ENCODE assay signal across 9 cellular contexts in genomic region chr3:150737874-150738679, GRCh38. TPM values are rescaled to one million over a fixed set of nuclear protein-coding genes. Genes with fewer than 3 reads are reported as not detected.
DNase-seq lines count a peak whose midpoint lies in the region; ATAC-seq, FAIRE-seq and TF ChIP-seq lines count a peak whose summit lies in the region.
"Had no signal": no experiment of that assay in that cellular context is flagged by ENCODE, and none has a peak within 500 bp of the region (broad histone marks: within the 10 kb centered on the region; RNA-seq: fewer than 3 reads in every experiment).

No MANE protein-coding gene starts in this region.

- DNase-seq in stimulated activated CD4-positive, alpha-beta T cell treated with anti-CD3 and anti-CD28 coated beads, Interleukin-12 subunit alpha, Interleukin-12 subunit beta, amount 100 ng/mL, for 24 hours (ENCODE audit: low read depth in 2 of 2): peak; percentile 28 to 42
- DNase-seq in stimulated activated CD4-positive, alpha-beta T cell treated with anti-CD3 and anti-CD28 coated beads, Interleukin-12 subunit alpha, Interleukin-12 subunit beta, amount 100 ng/mL, for 4 hours: no peak
- DNase-seq in astrocyte (ENCODE audit: low read depth) (peak; percentile 50), renal cortical epithelial cell (ENCODE audit: low read depth) (peak; percentile 87), tibial nerve (ENCODE audit: low spot score in 2 of 2) (no peak), uterus (no peak)
- DNase-seq: natural killer cell had no signal

- peaks cover 16% of the 10 kb centered on the region for H4K20me1 ChIP-seq in astrocyte (ENCODE audit: insufficient read depth, low read length)

- peaks cover 5% of the 10 kb centered on the region for H3K9me3 Mint-ChIP-seq in astrocyte (ENCODE audit: unreplicated experiment)
- H3K9me3 Mint-ChIP-seq: natural killer cell had no signal

- H3K27me3 ChIP-seq in astrocyte (ENCODE audit: insufficient read depth, low read length): no peaks in the 10 kb centered on the region
- H3K27me3 ChIP-seq in tibial nerve: no peaks in the 10 kb centered on the region
- no peaks in the 10 kb centered on the region for H3K27me3 ChIP-seq in uterus

- no peak overlapping the region for H2AFZ ChIP-seq in astrocyte (ENCODE audit: low read depth, low read length)

- no peak for FAIRE-seq in astrocyte (lab: Jason Lieb, UNC)

- H3K9ac ChIP-seq in astrocyte (ENCODE audit: low read length): no peak overlapping the region

- H3K27me3 Mint-ChIP-seq in astrocyte (ENCODE audit: low read depth, unreplicated experiment): no peaks in the 10 kb centered on the region

- peaks cover 72% of the 10 kb centered on the region for H3K4me1 Mint-ChIP-seq in astrocyte (ENCODE audit: low read depth, unreplicated experiment)

- ATAC-seq in GM19351 (IDR thresholded peaks at IDR 0.05; ENCODE audit: unreplicated experiment): no peak

- H3K4me1 ChIP-seq in astrocyte (ENCODE audit: insufficient read depth, low read length): peaks cover 13% of the 10 kb centered on the region
- H3K4me1 ChIP-seq in tibial nerve: peaks cover 0 to 27% (median 0%) of the 10 kb centered on the region in 4 donors
- no peaks in the 10 kb centered on the region for H3K4me1 ChIP-seq in uterus

- TF ChIP-seq EP300 in Ishikawa (IDR thresholded peaks at IDR 0.05; ENCODE audit: borderline replicate concordance): no peak
- peak in 1 of 2 donors; percentile 8 for TF ChIP-seq EP300 in tibial nerve (IDR thresholded peaks at IDR 0.05)

- H3K36me3 Mint-ChIP-seq in astrocyte (ENCODE audit: low read depth, unreplicated experiment): peaks cover 33% of the 10 kb centered on the region
- H3K36me3 Mint-ChIP-seq: natural killer cell had no signal

- peak overlapping the region; percentile 1 for H3K4me2 ChIP-seq in astrocyte (ENCODE audit: low read length)

- H3K4me3 Mint-ChIP-seq in astrocyte (ENCODE audit: unreplicated experiment): peak overlapping the region; percentile 54
- H3K4me3 Mint-ChIP-seq: natural killer cell had no signal

- H3K79me2 ChIP-seq in astrocyte (ENCODE audit: insufficient read depth, low read length): peaks cover 15% of the 10 kb centered on the region

- H3K27ac Mint-ChIP-seq in astrocyte (ENCODE audit: unreplicated experiment): peak overlapping the region; percentile 91
- H3K27ac Mint-ChIP-seq: natural killer cell had no signal

- TF ChIP-seq CTCF in astrocyte (IDR thresholded peaks at IDR 0.05; ENCODE audit: insufficient read depth, low read depth, low read length) (no peak), tibial nerve (IDR thresholded peaks at IDR 0.05) (no peak), uterus (IDR thresholded peaks at IDR 0.05) (no peak)

- no peak for TF ChIP-seq RAD21 in Ishikawa (IDR thresholded peaks at IDR 0.05; ENCODE audit: low read depth)

- 82 to 86% methylated on average over 2 of the region's 2 CpGs for WGBS in tibial nerve, 2 donors

- H3K9me3 ChIP-seq in astrocyte (ENCODE audit: insufficient read depth, low read depth, low read length) (no peaks in the 10 kb centered on the region), tibial nerve (no peaks in the 10 kb centered on the region), uterus (no peaks in the 10 kb centered on the region)

- TF ChIP-seq POLR2A in tibial nerve (IDR thresholded peaks at IDR 0.05) (no peak), uterus (IDR thresholded peaks at IDR 0.05) (no peak)

- intact Hi-C loops in uterus (cut with DNase I; ENCODE audit: low total_unique reads): no loop called here

- H3K36me3 ChIP-seq in astrocyte (ENCODE audit: insufficient read depth, low read length) (no peaks in the 10 kb centered on the region), tibial nerve (peaks cover 0 to 22% (median 0%) of the 10 kb centered on the region in 3 donors), uterus (no peaks in the 10 kb centered on the region)

- H3K4me3 ChIP-seq in astrocyte (ENCODE audit: insufficient read depth, low read depth, low read length) (no peak overlapping the region), tibial nerve (no peak overlapping the region), uterus (no peak overlapping the region)

- H3K27ac ChIP-seq in astrocyte (ENCODE audit: low read depth, low read length) (no peak overlapping the region), tibial nerve (peak overlapping the region in 1 of 4 donors; percentile 63), uterus (no peak overlapping the region)

TF ChIP-seq in Ishikawa, 13 proteins besides CTCF, POLR2A, EP300 and RAD21:
- no peak for TF ChIP-seq YY1 (IDR thresholded peaks at IDR 0.05; ENCODE audit: low read depth)
- no peak for TF ChIP-seq TCF12 (IDR thresholded peaks at IDR 0.05; ENCODE audit: low read depth)
- TF ChIP-seq TAF1 (IDR thresholded peaks at IDR 0.05; ENCODE audit: low read depth): no peak
- no peak for TF ChIP-seq TEAD4 (IDR thresholded peaks at IDR 0.05)
- no peak for TF ChIP-seq FOXM1 (IDR thresholded peaks at IDR 0.05; ENCODE audit: borderline replicate concordance, low read depth)
- peak; percentile 22; the same call in 1 of the 2 replicates for TF ChIP-seq MAX (IDR thresholded peaks at IDR 0.05)
- TF ChIP-seq CEBPB (IDR thresholded peaks at IDR 0.05): no peak

RNA-seq across cellular contexts. Expression of gene SIAH2, which starts 24.9 kb away (rescaled TPM):
- total RNA-seq in astrocyte: 39.3 and 46.2 TPM in 2 replicates
- total RNA-seq in renal cortical epithelial cell: 33.7 and 34.7 TPM in 2 replicates
- total RNA-seq in tibial nerve: 10 to 100 TPM; 60.5 to 73.7 (median 62.7) TPM
- 10 to 100 TPM; 25.4 to 63.8 (median 43.6) TPM for total RNA-seq in uterus

RNA-seq across cellular contexts. Expression of gene ERICH6, which starts 34.4 kb away (rescaled TPM):
- total RNA-seq in astrocyte: 0.09 TPM in 1 of 2 replicates, not detected in the other
- 0.35 TPM in 1 of 2 replicates, not detected in the other for total RNA-seq in renal cortical epithelial cell
- under 1 TPM in 1 of 4 donors, not detected in 3; 0.84 TPM for total RNA-seq in tibial nerve
- not detected for total RNA-seq in uterus

Comparison
In these comparisons a context has a peak if more than half of its experiments do, and no peak if none do; other contexts are left out.
1. DNase-seq: peak in stimulated activated CD4-positive, alpha-beta T cell treated with anti-CD3 and anti-CD28 coated beads, Interleukin-12 subunit alpha, Interleukin-12 subunit beta, amount 100 ng/mL, for 24 hours (2 of 2), astrocyte (single experiment) and renal cortical epithelial cell (single experiment); none in stimulated activated CD4-positive, alpha-beta T cell treated with anti-CD3 and anti-CD28 coated beads, Interleukin-12 subunit alpha, Interleukin-12 subunit beta, amount 100 ng/mL, for 4 hours (single experiment), tibial nerve (0 of 2) and uterus (0 of 2).